21 cellular contexts compared by ENCODE assay signal in genomic region chr2:11915650-11916049, GRCh38.
"Had no signal": no experiment of that assay in that cellular context is flagged by ENCODE, and none has a peak within 500 bp of the region (broad histone marks: within the 10 kb centered on the region; RNA-seq: fewer than 3 reads in every experiment).

No MANE protein-coding gene starts in this region.

- H3K4me1 ChIP-seq: colonic mucosa, esophagus squamous epithelium, foreskin keratinocyte, gastroesophageal sphincter, heart right ventricle, left lung, lower lobe of right lung had no signal

- H3K27ac ChIP-seq: colonic mucosa, epithelial cell of prostate, esophagus squamous epithelium, foreskin keratinocyte, gastroesophageal sphincter, heart right ventricle, left lung, lower lobe of right lung had no signal

- H3K36me3 ChIP-seq: colonic mucosa, esophagus squamous epithelium, gastroesophageal sphincter, heart right ventricle, left lung, lower lobe of right lung had no signal

- H3K4me3 ChIP-seq: colonic mucosa, esophagus squamous epithelium, gastroesophageal sphincter, heart right ventricle, left lung, lower lobe of right lung had no signal

- H3K9me3 ChIP-seq: colonic mucosa, esophagus squamous epithelium, gastroesophageal sphincter, lower lobe of right lung had no signal

- DNase-seq: colonic mucosa; cortex of kidney; effector CD8-positive, alpha-beta T cell; effector memory CD8-positive, alpha-beta T cell; endodermal cell; erythroblast; esophagus squamous epithelium; foreskin keratinocyte; glutamatergic neuron; head of caudate nucleus; heart right ventricle; hippocampal formation; left cardiac atrium; left lung; left ventricle myocardium superior; lower lobe of right lung; mesendoderm; midbrain; naive thymus-derived CD4-positive, alpha-beta T cell had no signal

- H3K27me3 ChIP-seq: colonic mucosa, esophagus squamous epithelium, gastroesophageal sphincter, left lung had no signal
